In genomic region chr1:155859234-155859829, GRCh38 we compare ENCODE assay signal across 8 cellular contexts. TPM values are rescaled to one million over a fixed set of nuclear protein-coding genes. Genes with fewer than 3 reads are reported as not detected.
DNase-seq lines count a peak whose midpoint lies in the region; ATAC-seq and TF ChIP-seq lines count a peak whose summit lies in the region.

Gene SYT11, plus strand, starts transcription at chr1:155859567. Its CDS starts 195 bp downstream, at chr1:155859762.

- intact Hi-C loops in activated naive CD4-positive, alpha-beta T cell treated with anti-CD3 and anti-CD28 coated beads for 36 hours (cut with micrococcal nuclease), result loop anchor here (1.0 to 5.0 kb wide), 6 partner anchors 34 to 648 kb away; partner anchors contain the start of genes DAP3, KHDC4, LAMTOR2 and YY1AP1
- intact Hi-C loops in stomach (cut with DNase I; ENCODE audit: low total_unique reads), result no loop called here

- CTCF ChIA-PET in activated naive CD4-positive, alpha-beta T cell treated with anti-CD3 and anti-CD28 coated beads for 36 hours (lab: Charles Lee), result interaction anchor here (0.7 to 1.6 kb wide), 2 partner anchors 13 to 193 kb away, joined by 3 to 5 read pairs; no protein-coding TSS in a partner anchor

- no peak for TF ChIP-seq POLR2A in stomach (IDR thresholded peaks at IDR 0.05)

- peaks cover 14% of the 10 kb centered on the region for H3K36me3 Mint-ChIP-seq in HFFc6 (ENCODE audit: low read depth)
- H3K36me3 Mint-ChIP-seq in activated naive CD4-positive, alpha-beta T cell treated with anti-CD3 and anti-CD28 coated beads for 36 hours (ENCODE audit: low read depth), result peaks cover 7% of the 10 kb centered on the region
- peaks cover 3% of the 10 kb centered on the region for H3K36me3 Mint-ChIP-seq in neural crest cell (ENCODE audit: low read depth)

- peaks cover 5% of the 10 kb centered on the region for H3K4me1 ChIP-seq in foreskin keratinocyte
- H3K4me1 ChIP-seq in stomach, result peaks cover 14 to 51% (median 31%) of the 10 kb centered on the region in 4 donors

- peak within 1 kb of the TSS; percentile 74 for H3K9ac ChIP-seq in SK-N-MC (ENCODE audit: insufficient read length)

- H3K9me3 ChIP-seq in SK-N-MC (ENCODE audit: low read depth, low read length) (no peaks in the 10 kb centered on the region), stomach (no peaks in the 10 kb centered on the region)

- TF ChIP-seq CTCF in HFFc6 (IDR thresholded peaks at IDR 0.05), result peak; percentile 23; the same call in 1 of the 2 replicates
- no peak for TF ChIP-seq CTCF in foreskin keratinocyte (conservative IDR thresholded peaks at IDR 0.05)
- no peak for TF ChIP-seq CTCF in neural crest cell (conservative IDR thresholded peaks at IDR 0.05)
- peak in 2 of 7 experiments; percentile 8 to 15 for TF ChIP-seq CTCF in stomach (IDR thresholded peaks at IDR 0.05)

- DNase-seq in GF-D8 (lab: John Stamatoyannopoulos, UW), result peak; percentile 79
- peak; percentile 94 for DNase-seq in HFFc6
- peak; percentile 99 for DNase-seq in NCI-H1048 (lab: John Stamatoyannopoulos, UW)
- DNase-seq in SK-N-MC (ENCODE audit: low read depth, low spot score), result peak; percentile 72
- peak; percentile 98 for DNase-seq in activated naive CD4-positive, alpha-beta T cell treated with anti-CD3 and anti-CD28 coated beads for 36 hours
- peak; percentile 79 to 87 for DNase-seq in foreskin keratinocyte
- DNase-seq in neural crest cell (ENCODE audit: low read depth, low spot score), result peak; percentile 94
- peak; percentile 95 for DNase-seq in stomach

- peak within 1 kb of the TSS; percentile 79 for H3K27ac ChIP-seq in SK-N-MC
- H3K27ac ChIP-seq in foreskin keratinocyte, result peak within 1 kb of the TSS; percentile 2
- H3K27ac ChIP-seq in stomach, result peak within 1 kb of the TSS; percentile 64 to 94 (median 90)

- peak; percentile 66 for ATAC-seq in foreskin keratinocyte

- H3K36me3 ChIP-seq in SK-N-MC (ENCODE audit: insufficient read depth, low read length), result peaks cover 4% of the 10 kb centered on the region; the same call in 1 of the 2 replicates
- H3K36me3 ChIP-seq in stomach, result peaks cover 0 to 10% (median 7%) of the 10 kb centered on the region in 4 donors

- H3K4me3 Mint-ChIP-seq in HFFc6 (peak within 1 kb of the TSS; percentile 94), neural crest cell (peak within 1 kb of the TSS; percentile 100)
- H3K4me3 Mint-ChIP-seq in activated naive CD4-positive, alpha-beta T cell treated with anti-CD3 and anti-CD28 coated beads for 36 hours, result peak within 1 kb of the TSS; percentile 100

- H3K27me3 Mint-ChIP-seq in HFFc6 (ENCODE audit: insufficient read depth) (no peaks in the 10 kb centered on the region; the same call in 1 of the 2 replicates), neural crest cell (ENCODE audit: low read depth) (peaks cover 4% of the 10 kb centered on the region)
- peaks cover 24% of the 10 kb centered on the region for H3K27me3 Mint-ChIP-seq in activated naive CD4-positive, alpha-beta T cell treated with anti-CD3 and anti-CD28 coated beads for 36 hours (ENCODE audit: low read depth)

- H3K4me3 ChIP-seq in SK-N-MC (peak within 1 kb of the TSS; percentile 73), stomach (peak within 1 kb of the TSS; percentile 38 to 48 (median 46))

- no peaks in the 10 kb centered on the region for H3K9me3 Mint-ChIP-seq in HFFc6
- H3K9me3 Mint-ChIP-seq in activated naive CD4-positive, alpha-beta T cell treated with anti-CD3 and anti-CD28 coated beads for 36 hours, result no peaks in the 10 kb centered on the region
- no peaks in the 10 kb centered on the region for H3K9me3 Mint-ChIP-seq in neural crest cell

- 0 to 1% (median 1%) methylated on average over 27 to 33 of the region's 33 CpGs for WGBS in stomach, 5 donors

- H3K27me3 ChIP-seq in foreskin keratinocyte, result peaks cover 5% of the 10 kb centered on the region
- H3K27me3 ChIP-seq in stomach, result peaks cover 0 to 13% (median 6%) of the 10 kb centered on the region in 3 donors

- H3K27ac Mint-ChIP-seq in HFFc6, result peak within 1 kb of the TSS; percentile 93
- peak within 1 kb of the TSS; percentile 83 for H3K27ac Mint-ChIP-seq in activated naive CD4-positive, alpha-beta T cell treated with anti-CD3 and anti-CD28 coated beads for 36 hours
- H3K27ac Mint-ChIP-seq in neural crest cell (ENCODE audit: unreplicated experiment), result peak within 1 kb of the TSS; percentile 96

- H3K4me1 Mint-ChIP-seq in HFFc6 (ENCODE audit: low read depth) (peaks cover 56% of the 10 kb centered on the region), neural crest cell (peaks cover 35% of the 10 kb centered on the region)
- H3K4me1 Mint-ChIP-seq in activated naive CD4-positive, alpha-beta T cell treated with anti-CD3 and anti-CD28 coated beads for 36 hours (ENCODE audit: low read depth), result peaks cover 53% of the 10 kb centered on the region

- no peak for TF ChIP-seq EP300 in stomach (IDR thresholded peaks at IDR 0.05)

RNA-seq across cellular contexts. Expression of gene SYT11, which starts in this region (rescaled TPM):
- 10 to 100 TPM; 38.9 to 56.0 (median 48.8) TPM for total RNA-seq in HFFc6 (2021; fragmentation: NEBNext Ultra II Directional; extraction: Animal tissue kit (Norgen Biotek cat#: 25700))
- total RNA-seq in activated naive CD4-positive, alpha-beta T cell treated with anti-CD3 and anti-CD28 coated beads for 36 hours, result 1 to 10 TPM; 6.3 to 7.0 TPM
- total RNA-seq in foreskin keratinocyte (0.54 and 0.60 TPM in 2 replicates), neural crest cell (19.8 and 20.0 TPM in 2 replicates), stomach (10 to 100 TPM in 1 of 5 donors, 1 to 10 TPM in 4; 1.3 to 12.9 (median 3.5) TPM)
- polyA plus RNA-seq in foreskin keratinocyte (0.25 and 0.29 TPM in 2 replicates), stomach (1 to 10 TPM in 2 of 3 donors, under 1 TPM in 1; 0.76 to 1.9 (median 1.1) TPM)

Comparison
In these comparisons a context has a peak if more than half of its experiments do, and no peak if none do; other contexts are left out.
1. Peak in every context shown above with its lines: DNase-seq, ATAC-seq, H3K4me3 ChIP-seq and H3K27ac ChIP-seq.
2. Peak in DNase-seq, ATAC-seq and H3K27ac ChIP-seq in foreskin keratinocyte; RNA of the gene not detected or under 1 TPM.
3. H3K27ac ChIP-seq: peak in every context shown above with its lines; median percentile 90 in stomach; 79 in SK-N-MC; 2 in foreskin keratinocyte.